ENCODE assay signal across 16 cellular contexts in the genomic region with DNA sequence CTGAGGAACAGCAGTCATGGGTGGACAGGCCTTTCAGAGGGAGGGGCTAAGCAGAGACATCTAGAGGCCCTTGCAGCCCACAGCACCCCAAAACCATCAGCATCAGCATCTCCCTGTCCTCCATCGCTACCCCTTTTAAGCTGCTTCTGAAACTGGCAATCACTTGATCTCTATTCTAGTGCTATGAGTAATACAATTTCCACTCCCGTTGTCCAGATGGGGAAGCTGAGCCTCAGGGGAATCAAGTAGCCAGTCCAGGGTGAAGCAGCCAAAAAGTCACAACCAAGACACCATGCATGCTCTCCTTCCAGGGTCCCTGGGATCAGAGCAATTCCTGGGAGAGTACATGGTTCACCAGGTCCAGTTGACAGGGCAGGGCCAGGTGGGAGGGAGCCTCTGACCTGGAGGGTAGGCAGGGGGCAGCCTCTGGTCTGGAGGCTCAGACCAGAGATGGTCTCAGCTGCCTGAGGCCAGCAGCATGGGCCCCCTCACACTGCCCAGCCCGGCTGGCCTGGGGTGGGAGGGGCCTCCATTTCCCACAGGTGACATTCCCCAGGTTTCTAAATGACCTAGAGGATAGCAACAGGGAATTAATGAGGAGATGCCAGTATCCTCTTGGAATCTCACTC. TPM values are rescaled to one million over a fixed set of nuclear protein-coding genes. Genes with fewer than 3 reads are reported as not detected.
A peak's percentile ranks its signal among the peaks of the same experiment; 100 is the strongest.
DNase-seq lines count a peak whose midpoint lies in the region; ATAC-seq and TF ChIP-seq lines count a peak whose summit lies in the region.
"Had no signal": no experiment of that assay in that cellular context is flagged by ENCODE, and none has a peak within 500 bp of the region (broad histone marks: within the 10 kb centered on the region; RNA-seq: fewer than 3 reads in every experiment).

No MANE protein-coding gene starts in this region.

- peak overlapping the region; percentile 70 for H3K27ac ChIP-seq in left ventricle myocardium inferior (replicated peaks)
- peak overlapping the region in 2 of 3 donors; percentile 17 to 49 for H3K27ac ChIP-seq in thyroid gland
- H3K27ac ChIP-seq in ovary = no peak overlapping the region
- peak overlapping the region in 2 of 5 donors; percentile 63 to 75 for H3K27ac ChIP-seq in adrenal gland
- H3K27ac ChIP-seq: suprapubic skin had no signal

- H3K27ac Mint-ChIP-seq in activated CD8-positive, alpha-beta T cell treated with anti-CD3 and anti-CD28 coated beads, Interleukin-2, amount 10 ng/mL, durations not matched to agents 7 days and 5 days = no peak overlapping the region
- no peak overlapping the region for H3K27ac Mint-ChIP-seq in activated CD8-positive, alpha-beta T cell treated with anti-CD3 and anti-CD28 coated beads for 36 hours
- H3K27ac Mint-ChIP-seq: activated CD4-positive, alpha-beta T cell treated with anti-CD3 and anti-CD28 coated beads, Interleukin-2, amount 10 ng/mL, durations not matched to agents 24 days and 14 days; T-helper 17 cell had no signal

- H3K9me3 Mint-ChIP-seq in activated CD8-positive, alpha-beta T cell treated with anti-CD3 and anti-CD28 coated beads, Interleukin-2, amount 10 ng/mL, durations not matched to agents 7 days and 5 days (ENCODE audit: insufficient read depth) = no peaks in the 10 kb centered on the region
- no peaks in the 10 kb centered on the region for H3K9me3 Mint-ChIP-seq in activated CD8-positive, alpha-beta T cell treated with anti-CD3 and anti-CD28 coated beads for 36 hours
- H3K9me3 Mint-ChIP-seq: activated CD4-positive, alpha-beta T cell treated with anti-CD3 and anti-CD28 coated beads, Interleukin-2, amount 10 ng/mL, durations not matched to agents 24 days and 14 days; naive thymus-derived CD8-positive, alpha-beta T cell had no signal

- no peak for DNase-seq in activated CD8-positive, alpha-beta T cell treated with anti-CD3 and anti-CD28 coated beads, Interleukin-2, amount 10 ng/mL, durations not matched to agents 7 days and 5 days
- no peak for DNase-seq in activated CD8-positive, alpha-beta T cell treated with anti-CD3 and anti-CD28 coated beads for 36 hours
- DNase-seq in choroid plexus epithelial cell (ENCODE audit: low read depth) (peak; percentile 46), left ventricle myocardium inferior (no peak), thyroid gland (no peak), ovary (no peak), GM19240 (ENCODE audit: insufficient read length, low spot score) (no peak), adrenal gland (no peak)
- DNase-seq: activated CD4-positive, alpha-beta T cell treated with anti-CD3 and anti-CD28 coated beads, Interleukin-2, amount 10 ng/mL, durations not matched to agents 24 days and 14 days; left colon; NCI-H1436; NCI-H510A; T-helper 17 cell had no signal

- H3K27me3 Mint-ChIP-seq in activated CD8-positive, alpha-beta T cell treated with anti-CD3 and anti-CD28 coated beads, Interleukin-2, amount 10 ng/mL, durations not matched to agents 7 days and 5 days (ENCODE audit: low read depth) = no peaks in the 10 kb centered on the region
- H3K27me3 Mint-ChIP-seq in activated CD8-positive, alpha-beta T cell treated with anti-CD3 and anti-CD28 coated beads for 36 hours = no peaks in the 10 kb centered on the region
- H3K27me3 Mint-ChIP-seq: activated CD4-positive, alpha-beta T cell treated with anti-CD3 and anti-CD28 coated beads, Interleukin-2, amount 10 ng/mL, durations not matched to agents 24 days and 14 days; naive thymus-derived CD8-positive, alpha-beta T cell; T-helper 17 cell had no signal

- no peaks in the 10 kb centered on the region for H3K36me3 Mint-ChIP-seq in activated CD8-positive, alpha-beta T cell treated with anti-CD3 and anti-CD28 coated beads, Interleukin-2, amount 10 ng/mL, durations not matched to agents 7 days and 5 days (ENCODE audit: low read depth)
- no peaks in the 10 kb centered on the region for H3K36me3 Mint-ChIP-seq in activated CD8-positive, alpha-beta T cell treated with anti-CD3 and anti-CD28 coated beads for 36 hours (ENCODE audit: low read depth)

- POLR2A ChIA-PET in activated CD8-positive, alpha-beta T cell treated with anti-CD3 and anti-CD28 coated beads, Interleukin-2, amount 10 ng/mL, durations not matched to agents 7 days and 5 days (lab: Charles Lee) = no interaction called here
- POLR2A ChIA-PET in activated CD8-positive, alpha-beta T cell treated with anti-CD3 and anti-CD28 coated beads for 36 hours (lab: Charles Lee) = interaction anchor here (1.0 to 1.4 kb wide), 2 partner anchors 14 to 146 kb away, joined by 3 to 4 read pairs; no protein-coding TSS in a partner anchor

- H3K36me3 ChIP-seq in left ventricle myocardium inferior (peaks cover 12% of the 10 kb centered on the region), thyroid gland (peaks cover 2 to 3% of the 10 kb centered on the region in 2 donors), ovary (no peaks in the 10 kb centered on the region), adrenal gland (replicated peaks in 1 of 2) (no peaks in the 10 kb centered on the region)

- H3K4me1 ChIP-seq in left ventricle myocardium inferior (peaks cover 46% of the 10 kb centered on the region), thyroid gland (peaks cover 3 to 16% of the 10 kb centered on the region in 2 donors), ovary (ENCODE audit: insufficient read depth) (peaks cover under 1% of the 10 kb centered on the region), adrenal gland (replicated peaks in 1 of 2) (peaks cover 0 to 10% of the 10 kb centered on the region in 2 donors)

- no peak overlapping the region for H3K4me3 Mint-ChIP-seq in activated CD8-positive, alpha-beta T cell treated with anti-CD3 and anti-CD28 coated beads, Interleukin-2, amount 10 ng/mL, durations not matched to agents 7 days and 5 days
- H3K4me3 Mint-ChIP-seq in activated CD8-positive, alpha-beta T cell treated with anti-CD3 and anti-CD28 coated beads for 36 hours = no peak overlapping the region
- H3K4me3 Mint-ChIP-seq: activated CD4-positive, alpha-beta T cell treated with anti-CD3 and anti-CD28 coated beads, Interleukin-2, amount 10 ng/mL, durations not matched to agents 24 days and 14 days; naive thymus-derived CD8-positive, alpha-beta T cell; T-helper 17 cell had no signal

- WGBS in thyroid gland, 2 donors = 56 to 67% methylated on average over 2 to 3 of the region's 3 CpGs
- WGBS in ovary, 3 donors = 64 to 77% (median 72%) methylated on average over 3 of the region's 3 CpGs
- WGBS in adrenal gland, 4 donors = 65 to 87% (median 74%) methylated on average over 3 of the region's 3 CpGs

- intact Hi-C loops in activated CD8-positive, alpha-beta T cell treated with anti-CD3 and anti-CD28 coated beads for 36 hours (cut with micrococcal nuclease) = no loop called here
- intact Hi-C loops in left ventricle myocardium inferior (cut with micrococcal nuclease) (no loop called here), thyroid gland (cut with DNase I) (no loop called here), ovary (cut with DNase I) (no loop called here), adrenal gland (cut with DNase I) (no loop called here)

- peak; percentile 25 for ATAC-seq in activated CD8-positive, alpha-beta T cell treated with anti-CD3 and anti-CD28 coated beads, Interleukin-2, amount 10 ng/mL, durations not matched to agents 7 days and 5 days
- no peak for ATAC-seq in activated CD8-positive, alpha-beta T cell treated with anti-CD3 and anti-CD28 coated beads for 36 hours
- ATAC-seq: K562; left colon; naive thymus-derived CD8-positive, alpha-beta T cell; T-helper 17 cell had no signal

- no peaks in the 10 kb centered on the region for H3K27me3 ChIP-seq in left ventricle myocardium inferior (ENCODE audit: low read depth)
- no peaks in the 10 kb centered on the region for H3K27me3 ChIP-seq in thyroid gland
- H3K27me3 ChIP-seq in ovary = no peaks in the 10 kb centered on the region
- H3K27me3 ChIP-seq in adrenal gland = no peaks in the 10 kb centered on the region
- H3K27me3 ChIP-seq: suprapubic skin had no signal

- CTCF ChIA-PET in activated CD8-positive, alpha-beta T cell treated with anti-CD3 and anti-CD28 coated beads, Interleukin-2, amount 10 ng/mL, durations not matched to agents 7 days and 5 days (lab: Charles Lee) = interaction anchor here (0.9 to 1.5 kb wide), 2 partner anchors 75 to 76 kb away, joined by 4 read pairs; no protein-coding TSS in a partner anchor
- CTCF ChIA-PET in activated CD8-positive, alpha-beta T cell treated with anti-CD3 and anti-CD28 coated beads for 36 hours (lab: Charles Lee) = interaction anchor here (1.6 kb wide), 1 partner anchor 25 kb away, joined by 4 read pairs; no protein-coding TSS in a partner anchor

- no peak for TF ChIP-seq CTCF in activated CD8-positive, alpha-beta T cell treated with anti-CD3 and anti-CD28 coated beads for 36 hours (IDR thresholded peaks at IDR 0.05)
- TF ChIP-seq CTCF in choroid plexus epithelial cell (conservative IDR thresholded peaks at IDR 0.05; ENCODE audit: low read depth, low read length) = no peak
- no peak for TF ChIP-seq CTCF in left ventricle myocardium inferior (IDR thresholded peaks at IDR 0.05; ENCODE audit: borderline replicate concordance)
- no peak for TF ChIP-seq CTCF in thyroid gland (IDR thresholded peaks at IDR 0.05)
- no peak for TF ChIP-seq CTCF in ovary (IDR thresholded peaks at IDR 0.05)
- no peak for TF ChIP-seq CTCF in adrenal gland (IDR thresholded peaks at IDR 0.05)

- H3K4me1 Mint-ChIP-seq in activated CD8-positive, alpha-beta T cell treated with anti-CD3 and anti-CD28 coated beads, Interleukin-2, amount 10 ng/mL, durations not matched to agents 7 days and 5 days (ENCODE audit: low read depth) = no peaks in the 10 kb centered on the region
- H3K4me1 Mint-ChIP-seq in activated CD8-positive, alpha-beta T cell treated with anti-CD3 and anti-CD28 coated beads for 36 hours (ENCODE audit: low read depth) = no peaks in the 10 kb centered on the region
- H3K4me1 Mint-ChIP-seq: activated CD4-positive, alpha-beta T cell treated with anti-CD3 and anti-CD28 coated beads, Interleukin-2, amount 10 ng/mL, durations not matched to agents 24 days and 14 days had no signal

- no peak for TF ChIP-seq EP300 in ovary (IDR thresholded peaks at IDR 0.05)

- H3K9me3 ChIP-seq in left ventricle myocardium inferior (replicated peaks) (no peaks in the 10 kb centered on the region), thyroid gland (no peaks in the 10 kb centered on the region), ovary (no peaks in the 10 kb centered on the region), adrenal gland (replicated peaks in 1 of 3) (no peaks in the 10 kb centered on the region)
- H3K9me3 ChIP-seq: suprapubic skin had no signal

- TF ChIP-seq POLR2A in thyroid gland (IDR thresholded peaks at IDR 0.05) (no peak), ovary (IDR thresholded peaks at IDR 0.05) (no peak), adrenal gland (IDR thresholded peaks at IDR 0.05) (no peak)

- H3K4me3 ChIP-seq in choroid plexus epithelial cell (ENCODE audit: low read depth, low read length) (no peak overlapping the region), left ventricle myocardium inferior (no peak overlapping the region), thyroid gland (replicated peaks in 1 of 3) (no peak overlapping the region), ovary (no peak overlapping the region), adrenal gland (no peak overlapping the region)
- H3K4me3 ChIP-seq: K562, suprapubic skin had no signal

RNA-seq across cellular contexts. Expression of a gene that starts 30.0 kb away (rescaled TPM):
- total RNA-seq in activated CD8-positive, alpha-beta T cell treated with anti-CD3 and anti-CD28 coated beads, Interleukin-2, amount 10 ng/mL, durations not matched to agents 7 days and 5 days = 1 to 10 TPM; 5.3 TPM
- total RNA-seq in activated CD8-positive, alpha-beta T cell treated with anti-CD3 and anti-CD28 coated beads for 36 hours = 1 to 10 TPM; 2.9 to 3.3 TPM
- total RNA-seq in left ventricle myocardium inferior (4.0 TPM), thyroid gland (1 to 10 TPM; 4.2 to 8.8 (median 4.8) TPM), ovary (1 to 10 TPM; 5.3 to 9.6 (median 7.1) TPM), adrenal gland (1 to 10 TPM; 3.7 to 6.2 (median 4.5) TPM)
- polyA plus RNA-seq in ovary (1 to 10 TPM in 1 of 2 donors, under 1 TPM in 1; 0.58 to 3.2 TPM), adrenal gland (1 to 10 TPM; 1.4 to 3.9 (median 3.9) TPM)

Comparison
In these comparisons a context has a peak if more than half of its experiments do, and no peak if none do; other contexts are left out.
1. H3K27ac ChIP-seq: peak in left ventricle myocardium inferior (single experiment) and thyroid gland (2 of 3); none in ovary (0 of 2).